23 cellular contexts compared by ENCODE assay signal in the genomic region with DNA sequence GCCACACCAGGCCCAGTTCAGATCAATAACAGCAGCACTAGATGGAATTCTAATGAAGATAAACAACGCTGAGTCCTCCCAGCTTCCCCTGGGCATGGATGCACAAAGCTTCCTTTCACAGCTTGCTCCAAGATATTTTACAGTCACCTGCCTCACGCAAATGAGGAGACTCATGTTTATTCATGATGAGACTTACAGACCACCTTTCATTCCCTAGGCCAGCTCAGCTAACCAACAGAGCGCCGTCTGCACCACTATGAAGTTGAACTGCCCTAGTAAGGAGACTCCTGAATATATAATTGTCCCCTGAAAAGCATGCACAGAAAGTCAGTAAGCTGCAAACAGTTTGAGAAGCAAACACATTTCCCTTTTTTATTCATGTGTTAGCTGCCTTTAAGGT.
DNase-seq lines count a peak whose midpoint lies in the region.
"Had no signal": no experiment of that assay in that cellular context is flagged by ENCODE, and none has a peak within 500 bp of the region (broad histone marks: within the 10 kb centered on the region; RNA-seq: fewer than 3 reads in every experiment).

No MANE protein-coding gene starts in this region.

- peaks cover 5% of the 10 kb centered on the region; the same call in 1 of the 2 replicates for H3K27me3 ChIP-seq in GM23248 (replicated peaks; ENCODE audit: insufficient read depth)
- H3K27me3 ChIP-seq: brain microvascular endothelial cell, heart left ventricle had no signal

- H3K9me2 ChIP-seq in GM23248 (ENCODE audit: insufficient read depth), result no peaks in the 10 kb centered on the region

- H3F3A ChIP-seq in GM23248 (ENCODE audit: insufficient read depth), result no peaks in the 10 kb centered on the region

- in situ Hi-C loops in SK-MEL-5 (cut with HindIII; ENCODE audit: low pct_unique_long_range_greater_than_20kb, low sequenced_read_pairs) (no loop called here), GM23248 (cut with MboI) (no loop called here)

- no peaks in the 10 kb centered on the region for H3K4me1 ChIP-seq in GM23248 (ENCODE audit: insufficient read depth)
- H3K4me1 ChIP-seq: HAP-1, heart left ventricle had no signal

- no peaks in the 10 kb centered on the region for H3K36me3 ChIP-seq in GM23248 (ENCODE audit: low read depth)
- H3K36me3 ChIP-seq: brain microvascular endothelial cell, HAP-1, WERI-Rb-1 had no signal

- H3K9ac ChIP-seq in GM23248, result no peak overlapping the region

- H4K20me1 ChIP-seq in GM23248 (ENCODE audit: insufficient read depth), result no peaks in the 10 kb centered on the region

- DNase-seq in NCI-H2107 treated with DMSO at 0.1 percent for 48 hours (lab: John Stamatoyannopoulos, UW; ENCODE audit: unreplicated experiment), result peak; percentile 13
- no peak for DNase-seq in NCI-H2107 (lab: John Stamatoyannopoulos, UW)
- DNase-seq in SK-MEL-5 (ENCODE audit: low read depth, low spot score), result peak; percentile 26
- DNase-seq in globus pallidus (ENCODE audit: low spot score), result peak; percentile 42
- peak; percentile 68 for DNase-seq in pons (ENCODE audit: low spot score)
- DNase-seq in GM23248, result no peak
- no peak for DNase-seq in NCI-H510A treated with DMSO at 0.1 percent for 48 hours (lab: John Stamatoyannopoulos, UW)
- DNase-seq in islet precursor cell, result no peak
- DNase-seq: 8988T; activated CD4-positive, alpha-beta T cell treated with anti-CD3 and anti-CD28 coated beads, Interleukin-2, amount 10 ng/mL, durations not matched to agents 24 days and 14 days; activated effector memory CD4-positive, alpha-beta T cell treated with anti-CD3 and anti-CD28 coated beads, Interleukin-2, amount 50 U/mL, for 16 hours; activated T-cell treated with anti-CD3 and anti-CD28 coated beads, Interleukin-2, amount 50 U/mL, for 1 hour; brain microvascular endothelial cell; CD4-positive, alpha-beta memory T cell; effector CD8-positive, alpha-beta T cell; heart left ventricle; NCI-H1105 treated with DMSO at 0.1 percent for 48 hours; NCI-H2029 treated with DMSO at 0.1 percent for 48 hours; occipital lobe; PC-9; WERI-Rb-1 had no signal

- H3K79me2 ChIP-seq in GM23248 (ENCODE audit: insufficient read depth), result no peaks in the 10 kb centered on the region

- no peak overlapping the region for H2AFZ ChIP-seq in GM23248
- H2AFZ ChIP-seq: PC-9 had no signal

- no peak overlapping the region for H3K4me3 ChIP-seq in GM23248
- H3K4me3 ChIP-seq: HAP-1, heart left ventricle, PC-9, skin epidermis had no signal

- no peak overlapping the region for H3K4me2 ChIP-seq in GM23248 (ENCODE audit: unreplicated experiment)
- H3K4me2 ChIP-seq: PC-9 had no signal

- H3K9me3 ChIP-seq in GM23248 (ENCODE audit: low read depth), result no peaks in the 10 kb centered on the region
- H3K9me3 ChIP-seq: HAP-1, heart left ventricle had no signal

- WGBS in GM23248 (ENCODE audit: low coverage in 1 of 2, low lambda C conversion rate in 2 of 2, missing lambda C conversion rate in 2 of 2), 2 experiments, result 71 to 78% methylated on average over 4 of the region's 4 CpGs

- no peak overlapping the region for H3K27ac ChIP-seq in GM23248
- H3K27ac ChIP-seq: brain microvascular endothelial cell, heart left ventricle, PC-9, skin epidermis, WERI-Rb-1 had no signal

Comparison
In these comparisons a context has a peak if more than half of its experiments do, and no peak if none do; other contexts are left out.
1. DNase-seq: peak in NCI-H2107 treated with DMSO at 0.1 percent for 48 hours (single experiment), SK-MEL-5 (single experiment), globus pallidus (single experiment) and pons (single experiment); none in NCI-H2107 (single experiment), GM23248 (single experiment), NCI-H510A treated with DMSO at 0.1 percent for 48 hours (single experiment) and islet precursor cell (single experiment).